In the genomic region with DNA sequence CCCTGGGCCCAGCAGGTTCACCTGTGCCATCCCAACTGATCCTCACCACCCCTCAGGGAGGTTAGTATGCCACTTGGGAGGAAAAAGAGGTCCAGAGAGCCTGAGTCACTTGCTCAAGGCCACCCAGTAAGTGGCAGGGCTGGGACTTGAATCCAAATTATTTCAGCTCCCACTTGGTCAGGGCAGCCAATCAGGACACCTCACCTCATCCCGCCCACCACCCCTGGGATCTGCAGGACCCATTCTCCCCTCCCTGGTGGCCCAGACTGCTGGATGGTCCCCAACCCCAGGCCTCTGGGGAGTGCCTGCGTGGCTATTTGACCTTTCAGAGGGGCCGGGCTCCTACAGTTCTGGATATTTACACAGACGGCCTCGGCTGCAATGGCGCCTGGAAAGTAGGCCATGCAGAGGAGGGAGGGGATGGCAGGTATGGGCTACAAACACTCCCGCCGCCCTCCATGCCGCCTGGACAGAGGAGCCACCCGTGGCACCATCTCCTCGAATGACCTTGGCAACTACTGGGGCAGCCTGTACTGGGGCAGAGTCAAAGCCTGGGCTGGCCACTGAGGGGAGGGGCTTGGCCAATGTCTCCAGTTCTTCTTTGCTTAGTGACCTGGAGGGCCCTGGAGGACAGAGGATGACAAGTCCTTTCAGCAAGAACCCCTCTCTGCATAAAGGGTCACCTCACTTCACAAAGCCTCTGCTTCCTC, we compare ENCODE assay signal across 17 cellular contexts.
DNase-seq lines count a peak whose midpoint lies in the region; ATAC-seq and TF ChIP-seq lines count a peak whose summit lies in the region.
"Had no signal": no experiment of that assay in that cellular context is flagged by ENCODE, and none has a peak within 500 bp of the region (broad histone marks: within the 10 kb centered on the region; RNA-seq: fewer than 3 reads in every experiment).

No MANE protein-coding gene starts in this region.

- H3K9me3 ChIP-seq in right atrium auricular region (no peaks in the 10 kb centered on the region), neuronal stem cell (replicated peaks in 1 of 2; ENCODE audit: control insufficient read depth in 2 of 2, insufficient read depth in 1 of 2, low read depth in 1 of 2, low read length in 2 of 2) (no peaks in the 10 kb centered on the region), testis (no peaks in the 10 kb centered on the region)

- TF ChIP-seq POLR2A in testis (IDR thresholded peaks at IDR 0.05), result no peak

- peaks cover 2% of the 10 kb centered on the region for H3K79me1 ChIP-seq in neuronal stem cell (ENCODE audit: low read depth, low read length)

- no peak overlapping the region for H4K91ac ChIP-seq in neuronal stem cell (ENCODE audit: low read depth, low read length, poor library complexity)

- intact Hi-C loops in left ventricle myocardium superior (cut with micrococcal nuclease) (no loop called here), testis (cut with DNase I; ENCODE audit: low total_unique reads) (no loop called here)

- ATAC-seq in left ventricle myocardium superior (peak; percentile 48), esophagus mucosa (no peak), HG02678 (IDR thresholded peaks at IDR 0.05; ENCODE audit: unreplicated experiment) (no peak)

- no peak overlapping the region for H4K8ac ChIP-seq in neuronal stem cell (ENCODE audit: low read depth, low read length)

- H2AFZ ChIP-seq in neuronal stem cell (ENCODE audit: low read length), result no peak overlapping the region
- H2AFZ ChIP-seq: GM23338 had no signal

- H2BK5ac ChIP-seq in neuronal stem cell (ENCODE audit: low read length), result no peak overlapping the region

- H3K9ac ChIP-seq in neuronal stem cell (ENCODE audit: low read depth, low read length, poor library complexity), result peak overlapping the region; percentile 27

- H3K23ac ChIP-seq in neuronal stem cell (ENCODE audit: low read depth, low read length, poor library complexity), result no peak overlapping the region

- no CpG with 5 or more reads among the region's 11 CpGs for WGBS in neuronal stem cell (ENCODE audit: extremely low coverage in 2 of 2, insufficient read length in 2 of 2, insufficient replicate concordance in 1 of 2), 2 donors
- WGBS in testis, 2 donors, result 72 to 74% methylated on average over 6 to 11 of the region's 11 CpGs

- no peak overlapping the region for H2AK5ac ChIP-seq in neuronal stem cell (ENCODE audit: low read depth, low read length)

- no peaks in the 10 kb centered on the region for H3K4me1 ChIP-seq in right atrium auricular region
- peaks cover 0 to 10% of the 10 kb centered on the region in 2 donors for H3K4me1 ChIP-seq in neuronal stem cell (ENCODE audit: control insufficient read depth in 2 of 2, insufficient read depth in 1 of 2, low read depth in 1 of 2, low read length in 2 of 2)
- no peaks in the 10 kb centered on the region for H3K4me1 ChIP-seq in testis

- H3K4ac ChIP-seq in neuronal stem cell (ENCODE audit: low read length), result no peak overlapping the region

- H2BK12ac ChIP-seq in neuronal stem cell (ENCODE audit: low read length), result no peak overlapping the region

- TF ChIP-seq CTCF in right atrium auricular region (IDR thresholded peaks at IDR 0.05), result no peak
- TF ChIP-seq CTCF in testis (IDR thresholded peaks at IDR 0.05), result no peak

- no peaks in the 10 kb centered on the region for H3K36me3 ChIP-seq in right atrium auricular region
- H3K36me3 ChIP-seq in neuronal stem cell (replicated peaks in 1 of 2; ENCODE audit: control insufficient read depth in 2 of 2, insufficient read depth in 2 of 2, low read length in 2 of 2), result no peaks in the 10 kb centered on the region
- H3K36me3 ChIP-seq in testis (ENCODE audit: low read depth, missing control alignments), result no peaks in the 10 kb centered on the region

- H3K27ac ChIP-seq in right atrium auricular region, result no peak overlapping the region
- H3K27ac ChIP-seq in angular gyrus (ENCODE audit: low read depth, low read length), result peak overlapping the region; percentile 5
- no peak overlapping the region for H3K27ac ChIP-seq in neuronal stem cell (replicated peaks; ENCODE audit: low read length)
- no peak overlapping the region for H3K27ac ChIP-seq in testis
- H3K27ac ChIP-seq: C4-2B, HL-60 had no signal

- H2BK15ac ChIP-seq in neuronal stem cell (ENCODE audit: low read length), result no peak overlapping the region

- no peaks in the 10 kb centered on the region for H3K27me3 ChIP-seq in right atrium auricular region
- peaks cover 0 to 13% (median 0%) of the 10 kb centered on the region in 3 experiments for H3K27me3 ChIP-seq in neuronal stem cell (ENCODE audit: control insufficient read depth in 3 of 3, insufficient read depth in 3 of 3, low read depth in 1 of 3, low read length in 3 of 3)
- no peaks in the 10 kb centered on the region for H3K27me3 ChIP-seq in testis

- no peak overlapping the region for H3K14ac ChIP-seq in neuronal stem cell (ENCODE audit: low read length)

- H2BK120ac ChIP-seq in neuronal stem cell (ENCODE audit: low read depth, low read length), result no peak overlapping the region

- H3K4me3 ChIP-seq in right atrium auricular region, result no peak overlapping the region
- H3K4me3 ChIP-seq in neuronal stem cell (ENCODE audit: low read length in 2 of 2), result no peak overlapping the region
- H3K4me3 ChIP-seq in testis, result no peak overlapping the region
- H3K4me3 ChIP-seq: GM23338 had no signal

- no peak for DNase-seq in left ventricle myocardium superior
- DNase-seq in right atrium auricular region (ENCODE audit: low spot score), result no peak
- DNase-seq in neuronal stem cell (ENCODE audit: low spot score), result no peak
- peak; percentile 16 for DNase-seq in testis
- no peak for DNase-seq in germinal center (ENCODE audit: low spot score)
- DNase-seq: AML-193; CD4-positive, alpha-beta T cell; DMS153; DMS79; GDM1; H7 had no signal

- peak overlapping the region; percentile 44 for H3K18ac ChIP-seq in neuronal stem cell (ENCODE audit: low read length)

- H3K4me2 ChIP-seq in neuronal stem cell (ENCODE audit: insufficient read depth, low read length, poor library complexity, severe bottlenecking), result no peak overlapping the region
- H3K4me2 ChIP-seq: GM23338 had no signal
